In the genomic region with DNA sequence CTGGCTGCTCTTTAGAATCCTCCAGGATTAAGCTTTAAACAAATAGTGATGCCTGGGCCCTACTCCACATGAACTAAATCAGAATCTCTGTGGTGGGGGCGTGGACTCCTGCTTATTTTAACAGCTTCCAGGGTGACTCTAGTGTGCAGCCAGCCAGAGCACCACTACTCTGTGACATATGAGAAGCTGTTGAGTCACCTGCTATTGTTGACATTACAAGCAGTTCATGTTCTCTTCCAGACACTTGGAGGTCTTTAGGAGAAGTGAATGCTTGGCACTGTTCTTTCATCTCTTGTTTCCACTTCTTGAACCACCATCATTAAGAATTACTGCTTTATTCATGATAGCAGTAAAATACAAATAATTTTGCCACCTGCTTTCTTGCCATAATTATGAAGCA, we compare ENCODE assay signal across 1 cellular context.
TF ChIP-seq lines count a peak whose summit lies in the region.

No MANE protein-coding gene starts in this region.

TF ChIP-seq in HCT116, 20 proteins besides CTCF, POLR2A, EP300 and RAD21 (continued from another document):
- TF ChIP-seq, protein P1, sequence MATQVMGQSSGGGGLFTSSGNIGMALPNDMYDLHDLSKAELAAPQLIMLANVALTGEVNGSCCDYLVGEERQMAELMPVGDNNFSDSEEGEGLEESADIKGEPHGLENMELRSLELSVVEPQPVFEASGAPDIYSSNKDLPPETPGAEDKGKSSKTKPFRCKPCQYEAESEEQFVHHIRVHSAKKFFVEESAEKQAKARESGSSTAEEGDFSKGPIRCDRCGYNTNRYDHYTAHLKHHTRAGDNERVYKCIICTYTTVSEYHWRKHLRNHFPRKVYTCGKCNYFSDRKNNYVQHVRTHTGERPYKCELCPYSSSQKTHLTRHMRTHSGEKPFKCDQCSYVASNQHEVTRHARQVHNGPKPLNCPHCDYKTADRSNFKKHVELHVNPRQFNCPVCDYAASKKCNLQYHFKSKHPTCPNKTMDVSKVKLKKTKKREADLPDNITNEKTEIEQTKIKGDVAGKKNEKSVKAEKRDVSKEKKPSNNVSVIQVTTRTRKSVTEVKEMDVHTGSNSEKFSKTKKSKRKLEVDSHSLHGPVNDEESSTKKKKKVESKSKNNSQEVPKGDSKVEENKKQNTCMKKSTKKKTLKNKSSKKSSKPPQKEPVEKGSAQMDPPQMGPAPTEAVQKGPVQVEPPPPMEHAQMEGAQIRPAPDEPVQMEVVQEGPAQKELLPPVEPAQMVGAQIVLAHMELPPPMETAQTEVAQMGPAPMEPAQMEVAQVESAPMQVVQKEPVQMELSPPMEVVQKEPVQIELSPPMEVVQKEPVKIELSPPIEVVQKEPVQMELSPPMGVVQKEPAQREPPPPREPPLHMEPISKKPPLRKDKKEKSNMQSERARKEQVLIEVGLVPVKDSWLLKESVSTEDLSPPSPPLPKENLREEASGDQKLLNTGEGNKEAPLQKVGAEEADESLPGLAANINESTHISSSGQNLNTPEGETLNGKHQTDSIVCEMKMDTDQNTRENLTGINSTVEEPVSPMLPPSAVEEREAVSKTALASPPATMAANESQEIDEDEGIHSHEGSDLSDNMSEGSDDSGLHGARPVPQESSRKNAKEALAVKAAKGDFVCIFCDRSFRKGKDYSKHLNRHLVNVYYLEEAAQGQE (IDR thresholded peaks at IDR 0.05; ENCODE audit: low read depth): no peak
- TF ChIP-seq SIN3A (IDR thresholded peaks at IDR 0.05; ENCODE audit: low read depth) (no peak), CBX3 (IDR thresholded peaks at IDR 0.05; ENCODE audit: low read depth) (peak; percentile 75; the same call in 1 of the 2 replicates), ZNF274 (IDR thresholded peaks at IDR 0.05; ENCODE audit: low read depth, low read length) (no peak), ZFX (IDR thresholded peaks at IDR 0.05) (no peak), EZH2phosphoT487 (IDR thresholded peaks at IDR 0.05; ENCODE audit: borderline replicate concordance) (no peak), ELF1 (IDR thresholded peaks at IDR 0.05; ENCODE audit: borderline replicate concordance, low read depth) (no peak)
